In the genomic region with DNA sequence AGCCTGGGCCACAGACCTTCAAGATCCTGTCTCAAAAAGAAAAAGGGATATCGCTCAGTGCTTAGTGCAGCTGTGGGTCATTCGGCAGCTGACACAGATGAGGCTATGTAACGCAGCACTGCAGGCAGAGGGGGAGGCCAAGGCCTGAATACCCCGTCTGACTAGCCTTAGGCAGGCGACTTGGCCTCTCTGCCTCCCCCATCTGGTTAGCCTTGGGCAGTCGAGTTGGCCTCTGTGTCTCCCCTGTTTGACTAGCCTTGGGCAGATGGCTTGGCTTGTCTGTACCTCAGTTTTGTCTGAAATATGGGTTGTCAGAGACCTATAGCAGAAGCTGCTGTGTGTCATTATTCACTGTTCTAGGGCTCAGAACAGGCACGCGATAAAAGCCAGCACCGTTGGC, we compare ENCODE assay signal across 16 cellular contexts.
"Had no signal": no experiment of that assay in that cellular context is flagged by ENCODE, and none has a peak within 500 bp of the region (broad histone marks: within the 10 kb centered on the region; RNA-seq: fewer than 3 reads in every experiment).

No MANE protein-coding gene starts in this region.

- H3K27me3 ChIP-seq: foreskin keratinocyte, left lung, upper lobe of right lung had no signal

- H3K4me1 Mint-ChIP-seq: mesothelial cell of epicardium had no signal

- H3K27me3 Mint-ChIP-seq: activated CD4-positive, alpha-beta memory T cell treated with anti-CD3 and anti-CD28 coated beads, Interleukin-2, amount 10 ng/mL, durations not matched to agents 7 days and 5 days; activated CD4-positive, alpha-beta T cell treated with anti-CD3 and anti-CD28 coated beads, Interleukin-2, amount 10 ng/mL, durations not matched to agents 24 days and 14 days; activated naive CD8-positive, alpha-beta T cell treated with anti-CD3 and anti-CD28 coated beads, Interleukin-2, amount 50 U/mL, for 24 hours; naive thymus-derived CD8-positive, alpha-beta T cell; progenitor cell of endocrine pancreas had no signal

- ATAC-seq: foreskin keratinocyte had no signal

- H3K27ac Mint-ChIP-seq: activated CD4-positive, alpha-beta memory T cell treated with anti-CD3 and anti-CD28 coated beads, Interleukin-2, amount 10 ng/mL, durations not matched to agents 7 days and 5 days; activated CD4-positive, alpha-beta T cell treated with anti-CD3 and anti-CD28 coated beads, Interleukin-2, amount 10 ng/mL, durations not matched to agents 24 days and 14 days; activated naive CD8-positive, alpha-beta T cell treated with anti-CD3 and anti-CD28 coated beads, Interleukin-2, amount 50 U/mL, for 24 hours; immature natural killer cell; mesothelial cell of epicardium; progenitor cell of endocrine pancreas; T-helper 1 cell treated with Interleukin-12 subunit alpha and Interleukin-12 subunit beta and Interleukin-4 antibody, amounts not matched to agents 30 μg/mL and 1 μg/mL, for 36 hours had no signal

- H3K9me3 Mint-ChIP-seq: activated CD4-positive, alpha-beta memory T cell treated with anti-CD3 and anti-CD28 coated beads, Interleukin-2, amount 10 ng/mL, durations not matched to agents 7 days and 5 days; activated naive CD8-positive, alpha-beta T cell treated with anti-CD3 and anti-CD28 coated beads, Interleukin-2, amount 50 U/mL, for 24 hours; T-helper 1 cell treated with Interleukin-12 subunit alpha and Interleukin-12 subunit beta and Interleukin-4 antibody, amounts not matched to agents 30 μg/mL and 1 μg/mL, for 36 hours had no signal

- H3K9me3 ChIP-seq: left lung, upper lobe of right lung had no signal

- H3K4me3 ChIP-seq: left lung had no signal

- DNase-seq: activated CD4-positive, alpha-beta memory T cell treated with anti-CD3 and anti-CD28 coated beads, Interleukin-2, amount 10 ng/mL, durations not matched to agents 7 days and 5 days; activated CD4-positive, alpha-beta T cell treated with anti-CD3 and anti-CD28 coated beads, Interleukin-2, amount 10 ng/mL, durations not matched to agents 24 days and 14 days; activated CD4-positive, CD25-positive, alpha-beta regulatory T cell; activated gamma-delta T cell; activated naive CD4-positive, alpha-beta T cell treated with anti-CD3 and anti-CD28 coated beads, Interleukin-2, amount 50 U/mL, for 16 hours; activated naive CD8-positive, alpha-beta T cell treated with anti-CD3 and anti-CD28 coated beads, Interleukin-2, amount 50 U/mL, for 24 hours; foreskin keratinocyte; retina; stimulated activated CD4-positive, alpha-beta T cell treated with anti-CD3 and anti-CD28 coated beads, Interleukin-4, amount 100 ng/mL, for 1 hour had no signal

- H3K4me1 ChIP-seq: foreskin keratinocyte had no signal

- H3K4me3 Mint-ChIP-seq: activated CD4-positive, alpha-beta memory T cell treated with anti-CD3 and anti-CD28 coated beads, Interleukin-2, amount 10 ng/mL, durations not matched to agents 7 days and 5 days; activated CD4-positive, alpha-beta T cell treated with anti-CD3 and anti-CD28 coated beads, Interleukin-2, amount 10 ng/mL, durations not matched to agents 24 days and 14 days; activated naive CD8-positive, alpha-beta T cell treated with anti-CD3 and anti-CD28 coated beads, Interleukin-2, amount 50 U/mL, for 24 hours; mesothelial cell of epicardium; T-helper 1 cell treated with Interleukin-12 subunit alpha and Interleukin-12 subunit beta and Interleukin-4 antibody, amounts not matched to agents 30 μg/mL and 1 μg/mL, for 36 hours had no signal

- H3K27ac ChIP-seq: foreskin keratinocyte had no signal
